Comparison of ENCODE assay signal across 14 cellular contexts in the genomic region with DNA sequence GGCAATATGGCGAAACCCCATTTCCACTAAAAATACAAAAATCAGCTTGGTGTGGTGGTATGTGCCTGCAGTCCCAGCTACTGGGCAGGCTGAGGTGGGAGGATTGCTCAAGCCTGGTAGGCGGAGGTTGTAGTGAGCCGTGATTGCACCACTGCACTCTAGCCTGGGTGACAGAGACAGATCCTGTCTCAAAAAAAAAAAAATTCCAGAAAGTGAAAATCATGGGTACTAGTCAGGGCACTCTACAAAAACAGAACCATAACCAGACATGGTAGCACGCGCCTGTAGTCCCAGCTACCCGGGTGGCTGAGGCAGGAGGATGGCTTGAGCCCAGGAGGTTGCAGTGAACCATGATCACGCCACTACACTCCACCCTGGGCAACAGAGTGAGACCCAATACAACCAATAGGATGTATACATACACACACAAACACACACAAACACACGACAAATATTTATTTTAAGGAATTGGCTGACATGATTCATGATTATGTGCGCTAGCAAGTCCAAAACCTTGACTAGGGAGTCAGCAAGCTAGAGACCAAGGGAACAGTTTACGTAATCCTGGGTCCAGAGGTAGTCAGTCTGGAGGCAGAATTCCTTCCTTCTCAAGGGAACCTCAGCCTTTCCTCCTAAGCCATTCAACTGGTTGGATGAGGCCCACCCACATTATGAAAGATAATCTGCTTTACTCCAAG. TPM values are rescaled to one million over a fixed set of nuclear protein-coding genes. Genes with fewer than 3 reads are reported as not detected.
DNase-seq lines count a peak whose midpoint lies in the region; ATAC-seq, FAIRE-seq and TF ChIP-seq lines count a peak whose summit lies in the region.
"Had no signal": no experiment of that assay in that cellular context is flagged by ENCODE, and none has a peak within 500 bp of the region (broad histone marks: within the 10 kb centered on the region; RNA-seq: fewer than 3 reads in every experiment).

No MANE protein-coding gene starts in this region.

- CTCF ChIA-PET in HepG2 (lab: Yijun Ruan, JAX; ENCODE audit: low intra/inter-chr PET ratio, low total read pairs) (no interaction called here), GM10248 (lab: Yijun Ruan, JAX) (interaction anchor here (0.7 to 4.1 kb wide), 3 partner anchors 11 to 14 kb away, joined by 3 to 29 read pairs (median 3); no protein-coding TSS in a partner anchor)
- CTCF ChIA-PET in CD8-positive, alpha-beta memory T cell (lab: Charles Lee), result interaction anchor here (1.0 to 2.3 kb wide), 2 partner anchors 11 kb away, joined by 3 to 7 read pairs; no protein-coding TSS in a partner anchor

- no peak overlapping the region for H2AFZ ChIP-seq in HepG2 (ENCODE audit: low read length)

- H3K9ac ChIP-seq in HepG2 (ENCODE audit: insufficient read depth, low read depth, low read length), result no peak overlapping the region

- no peaks in the 10 kb centered on the region for H3K79me2 ChIP-seq in HepG2 (ENCODE audit: insufficient read depth, low read length)

- TF ChIP-seq POLR2A in HepG2 (IDR thresholded peaks at IDR 0.05; ENCODE audit: insufficient read depth in 1 of 2, low read depth in 2 of 2, low read length in 2 of 2), result peak in 1 of 2 experiments; percentile 14; a peak in 1 of 4 replicates

- no peak for TF ChIP-seq EP300 in HepG2 (IDR thresholded peaks at IDR 0.05; ENCODE audit: low read depth in 2 of 2, low read length in 2 of 2)
- TF ChIP-seq EP300 in HepG2 (CRISPR knock-in tag; IDR thresholded peaks at IDR 0.05; ENCODE audit: borderline replicate concordance), result no peak

- H3K27ac Mint-ChIP-seq in CD8-positive, alpha-beta memory T cell, result no peak overlapping the region
- H3K27ac Mint-ChIP-seq: activated naive CD8-positive, alpha-beta T cell treated with anti-CD3 and anti-CD28 coated beads for 36 hours; T-helper 2 cell treated with Interferon-gamma antibody and Interleukin-4, amounts not matched to agents 5 μg/mL and 100 μg/mL, for 36 hours had no signal

- H3K4me3 Mint-ChIP-seq in CD8-positive, alpha-beta memory T cell, result no peak overlapping the region
- H3K4me3 Mint-ChIP-seq: activated naive CD8-positive, alpha-beta T cell treated with anti-CD3 and anti-CD28 coated beads for 36 hours; T-helper 2 cell treated with Interferon-gamma antibody and Interleukin-4, amounts not matched to agents 5 μg/mL and 100 μg/mL, for 36 hours had no signal

- WGBS in HepG2 (ENCODE audit: low lambda C conversion rate), result 4% methylated on average over 10 of the region's 10 CpGs

- H3K27ac ChIP-seq in HepG2 (ENCODE audit: extremely low read length, insufficient read depth, low read length), result peak overlapping the region; percentile 53
- H3K27ac ChIP-seq in CD8-positive, alpha-beta memory T cell (ENCODE audit: low read depth, low read length), result no peak overlapping the region
- H3K27ac ChIP-seq: gastroesophageal sphincter had no signal

- peak overlapping the region; percentile 14 to 57 (median 26) for H3K4me3 ChIP-seq in HepG2 (replicated peaks in 1 of 3; ENCODE audit: insufficient read depth in 1 of 3, low read depth in 2 of 3, low read length in 3 of 3)
- H3K4me3 ChIP-seq in CD8-positive, alpha-beta memory T cell (ENCODE audit: low read length), result no peak overlapping the region
- H3K4me3 ChIP-seq: gastroesophageal sphincter had no signal

- no TSS peak for BruUV-seq in HepG2 (replicated peaks; lab: Mats Ljungman, UMichigan)

- H3K9me3 Mint-ChIP-seq in CD8-positive, alpha-beta memory T cell, result no peaks in the 10 kb centered on the region
- H3K9me3 Mint-ChIP-seq: activated naive CD8-positive, alpha-beta T cell treated with anti-CD3 and anti-CD28 coated beads for 36 hours; T-helper 2 cell treated with Interferon-gamma antibody and Interleukin-4, amounts not matched to agents 5 μg/mL and 100 μg/mL, for 36 hours had no signal

- peak overlapping the region; percentile 75 for H3K4me2 ChIP-seq in HepG2 (ENCODE audit: low read depth, low read length)

- H3K27me3 Mint-ChIP-seq in CD8-positive, alpha-beta memory T cell, result no peaks in the 10 kb centered on the region
- H3K27me3 Mint-ChIP-seq: activated naive CD8-positive, alpha-beta T cell treated with anti-CD3 and anti-CD28 coated beads for 36 hours had no signal

- peak; percentile 99 for FAIRE-seq in HepG2 (lab: Jason Lieb, UNC)
- FAIRE-seq: GM18507 had no signal

- DNase-seq in EL, result peak; percentile 28
- peak; percentile 20 for DNase-seq in SIG-M5 (lab: John Stamatoyannopoulos, UW)
- DNase-seq in HepG2 (ENCODE audit: low spot score), result peak; percentile 65
- DNase-seq in CD8-positive, alpha-beta memory T cell, result no peak
- DNase-seq in GM10248 (ENCODE audit: extremely low spot score), result no peak
- DNase-seq: activated naive CD8-positive, alpha-beta T cell treated with anti-CD3 and anti-CD28 coated beads for 36 hours; KG1; NCI-H2029 treated with DMSO at 0.1 percent for 48 hours; nucleus accumbens had no signal

- H3K9me3 ChIP-seq in HepG2 (ENCODE audit: low read length), result no peaks in the 10 kb centered on the region
- H3K9me3 ChIP-seq in CD8-positive, alpha-beta memory T cell (ENCODE audit: low read length), result no peaks in the 10 kb centered on the region
- H3K9me3 ChIP-seq: gastroesophageal sphincter had no signal

- no peaks in the 10 kb centered on the region for H4K20me1 ChIP-seq in HepG2 (ENCODE audit: insufficient read depth, low read length)

- peaks cover 22% of the 10 kb centered on the region for H3K4me1 ChIP-seq in HepG2 (ENCODE audit: insufficient read depth, low read length)
- H3K4me1 ChIP-seq in CD8-positive, alpha-beta memory T cell (ENCODE audit: insufficient read depth, low read length), result no peaks in the 10 kb centered on the region
- H3K4me1 ChIP-seq: gastroesophageal sphincter had no signal

- ATAC-seq in HepG2, result peak; percentile 95
- no peak for ATAC-seq in GM19035 (IDR thresholded peaks at IDR 0.05; ENCODE audit: unreplicated experiment)
- ATAC-seq: gastroesophageal sphincter had no signal

- in situ Hi-C loops in HepG2 (cut with HindIII; ENCODE audit: extremely low pct_ligation_motif_present, low pct_unique_long_range_greater_than_20kb), result no loop called here

- TF ChIP-seq RAD21 in HepG2 (CRISPR knock-in tag; IDR thresholded peaks at IDR 0.05), result no peak

- POLR2A ChIA-PET in HepG2 (lab: Yijun Ruan, JAX), result interaction anchor here (0.6 to 3.0 kb wide), 14 partner anchors 8 to 216 kb away, joined by 3 to 35 read pairs (median 5); partner anchors contain the start of genes ENO3, INCA1, PELP1 and PFN1
- POLR2A ChIA-PET in CD8-positive, alpha-beta memory T cell (lab: Charles Lee), result no interaction called here
- POLR2A ChIA-PET in GM10248 (lab: Yijun Ruan, JAX), result no interaction called here

- H3K36me3 ChIP-seq in HepG2 (replicated peaks in 1 of 2; ENCODE audit: control insufficient read depth in 1 of 2, insufficient read depth in 2 of 2, low read length in 2 of 2), result no peaks in the 10 kb centered on the region
- H3K36me3 ChIP-seq in CD8-positive, alpha-beta memory T cell (ENCODE audit: insufficient read depth, low read length), result no peaks in the 10 kb centered on the region
- H3K36me3 ChIP-seq: gastroesophageal sphincter had no signal

- H3K36me3 Mint-ChIP-seq in CD8-positive, alpha-beta memory T cell, result no peaks in the 10 kb centered on the region

- H3K4me1 Mint-ChIP-seq in CD8-positive, alpha-beta memory T cell, result peaks cover 0 to 1% (median 0%) of the 10 kb centered on the region in 3 donors
- H3K4me1 Mint-ChIP-seq: activated naive CD8-positive, alpha-beta T cell treated with anti-CD3 and anti-CD28 coated beads for 36 hours had no signal

- intact Hi-C loops in HepG2 (cut with micrococcal nuclease; ENCODE audit: unreplicated experiment), result no loop called here

- no peaks in the 10 kb centered on the region for H3K27me3 ChIP-seq in HepG2 (ENCODE audit: control insufficient read depth in 1 of 2, insufficient read depth in 2 of 2, low read length in 2 of 2)
- H3K27me3 ChIP-seq in CD8-positive, alpha-beta memory T cell (ENCODE audit: insufficient read depth, low read length, poor library complexity, severe bottlenecking), result no peaks in the 10 kb centered on the region
- H3K27me3 ChIP-seq: gastroesophageal sphincter had no signal

- no peak for TF ChIP-seq CTCF in HepG2 (CRISPR knock-in tag; IDR thresholded peaks at IDR 0.05)
- no peak for TF ChIP-seq CTCF in GM10248 (IDR thresholded peaks at IDR 0.05; ENCODE audit: control extremely low read depth, extremely low read depth, low read depth, missing control alignments)

RNA-seq across cellular contexts. Expression of gene GP1BA, which starts 11.6 kb away (rescaled TPM):
- not detected in 2 replicates for total RNA-seq in HepG2 (2016; rRNA removed; fragmentation: Illumina TruSeq; extraction: Trizol)
- not detected in 2 replicates for total RNA-seq in HepG2 (2016; cell fraction: cytosol; rRNA removed; fragmentation: Illumina TruSeq; extraction: Trizol; ENCODE audit: low read depth)
- not detected in 2 replicates for total RNA-seq in HepG2 (2016; cell fraction: insoluble cytoplasmic fraction; rRNA removed; fragmentation: Illumina TruSeq; extraction: Trizol)
- not detected in 2 replicates for total RNA-seq in HepG2 (2016; cell fraction: membrane; rRNA removed; fragmentation: Illumina TruSeq; extraction: Trizol)
- total RNA-seq in HepG2 (2016; cell fraction: nucleus; rRNA removed; fragmentation: Illumina TruSeq; extraction: Trizol), result not detected in 2 replicates
- polyA plus RNA-seq in HepG2 (2011; rRNA removed), result not detected in 2 replicates
- not detected in 2 replicates for polyA plus RNA-seq in HepG2 (2011; cell fraction: cytosol; rRNA removed)
- not detected in 2 replicates for polyA plus RNA-seq in HepG2 (2011; cell fraction: nucleus; rRNA removed)
- 0.35 and 0.58 TPM in 2 replicates for polyA plus RNA-seq in HepG2 (2012)
- not detected in 2 replicates for polyA plus RNA-seq in HepG2 (2016; cell fraction: cytosol; fragmentation: Illumina TruSeq; extraction: Trizol; ENCODE audit: low read depth)
- not detected in 2 replicates for polyA plus RNA-seq in HepG2 (2016; cell fraction: insoluble cytoplasmic fraction; fragmentation: Illumina TruSeq; extraction: Trizol; ENCODE audit: low read depth)
- not detected in 2 replicates for polyA plus RNA-seq in HepG2 (2016; cell fraction: membrane; fragmentation: Illumina TruSeq; extraction: Trizol; ENCODE audit: low read depth)
- polyA plus RNA-seq in HepG2 (2016; cell fraction: nucleus; fragmentation: Illumina TruSeq; extraction: Trizol; ENCODE audit: insufficient read depth, low read depth), result not detected in 2 replicates
- polyA minus RNA-seq in HepG2 (2011; rRNA and poly(A)+ RNA removed; ENCODE audit: low replicate concordance), result not detected in 2 replicates
- polyA minus RNA-seq in HepG2 (2011; cell fraction: cytosol; rRNA and poly(A)+ RNA removed), result not detected in 2 replicates
- polyA minus RNA-seq in HepG2 (2011; cell fraction: nucleus; rRNA and poly(A)+ RNA removed), result not detected in 2 replicates
- total RNA-seq in CD8-positive, alpha-beta memory T cell, result not detected
- polyA plus RNA-seq in CD8-positive, alpha-beta memory T cell, result not detected
- total RNA-seq: activated CD8-positive, alpha-beta memory T cell treated with anti-CD3 and anti-CD28 coated beads for 36 hours; activated naive CD8-positive, alpha-beta T cell treated with anti-CD3 and anti-CD28 coated beads for 36 hours had no signal

RNA-seq across cellular contexts. Expression of gene CHRNE, which starts 17.6 kb away (rescaled TPM):
- total RNA-seq in HepG2 (2016; rRNA removed; fragmentation: Illumina TruSeq; extraction: Trizol), result 0.25 and 0.53 TPM in 2 replicates
- total RNA-seq in HepG2 (2016; cell fraction: cytosol; rRNA removed; fragmentation: Illumina TruSeq; extraction: Trizol; ENCODE audit: low read depth), result 0.20 TPM in 1 of 2 replicates, not detected in the other
- 0.12 and 0.39 TPM in 2 replicates for total RNA-seq in HepG2 (2016; cell fraction: insoluble cytoplasmic fraction; rRNA removed; fragmentation: Illumina TruSeq; extraction: Trizol)
- 0.37 and 0.90 TPM in 2 replicates for total RNA-seq in HepG2 (2016; cell fraction: membrane; rRNA removed; fragmentation: Illumina TruSeq; extraction: Trizol)
- 0.31 and 0.44 TPM in 2 replicates for total RNA-seq in HepG2 (2016; cell fraction: nucleus; rRNA removed; fragmentation: Illumina TruSeq; extraction: Trizol)
- polyA plus RNA-seq in HepG2 (2011; rRNA removed), result 0.59 and 1.3 TPM in 2 replicates
- polyA plus RNA-seq in HepG2 (2011; cell fraction: cytosol; rRNA removed), result 0.27 and 0.40 TPM in 2 replicates
- polyA plus RNA-seq in HepG2 (2011; cell fraction: nucleus; rRNA removed), result 6.8 and 8.7 TPM in 2 replicates
- 0.39 and 0.76 TPM in 2 replicates for polyA plus RNA-seq in HepG2 (2012)
- polyA plus RNA-seq in HepG2 (2016; cell fraction: cytosol; fragmentation: Illumina TruSeq; extraction: Trizol; ENCODE audit: low read depth), result 0.17 and 0.27 TPM in 2 replicates
- 0.12 and 0.25 TPM in 2 replicates for polyA plus RNA-seq in HepG2 (2016; cell fraction: insoluble cytoplasmic fraction; fragmentation: Illumina TruSeq; extraction: Trizol; ENCODE audit: low read depth)
- polyA plus RNA-seq in HepG2 (2016; cell fraction: membrane; fragmentation: Illumina TruSeq; extraction: Trizol; ENCODE audit: low read depth), result 0.39 and 0.45 TPM in 2 replicates
- 1.8 and 2.2 TPM in 2 replicates for polyA plus RNA-seq in HepG2 (2016; cell fraction: nucleus; fragmentation: Illumina TruSeq; extraction: Trizol; ENCODE audit: insufficient read depth, low read depth)
- 0.23 and 0.64 TPM in 2 replicates for polyA minus RNA-seq in HepG2 (2011; rRNA and poly(A)+ RNA removed; ENCODE audit: low replicate concordance)
- polyA minus RNA-seq in HepG2 (2011; cell fraction: cytosol; rRNA and poly(A)+ RNA removed), result 0.20 TPM in 1 of 2 replicates, not detected in the other
- polyA minus RNA-seq in HepG2 (2011; cell fraction: nucleus; rRNA and poly(A)+ RNA removed), result 0.50 TPM in 1 of 2 replicates, not detected in the other
- total RNA-seq in CD8-positive, alpha-beta memory T cell, result under 1 TPM; 0.37 to 0.38 TPM
- polyA plus RNA-seq in CD8-positive, alpha-beta memory T cell, result 0.23 TPM

RNA-seq across cellular contexts. Expression of gene SLC25A11, which starts 19.3 kb away (rescaled TPM):
- 47.2 and 47.9 TPM in 2 replicates for total RNA-seq in HepG2 (2016; rRNA removed; fragmentation: Illumina TruSeq; extraction: Trizol)
- total RNA-seq in HepG2 (2016; cell fraction: cytosol; rRNA removed; fragmentation: Illumina TruSeq; extraction: Trizol; ENCODE audit: low read depth), result 22.1 and 25.5 TPM in 2 replicates
- 40.6 and 48.7 TPM in 2 replicates for total RNA-seq in HepG2 (2016; cell fraction: insoluble cytoplasmic fraction; rRNA removed; fragmentation: Illumina TruSeq; extraction: Trizol)
- total RNA-seq in HepG2 (2016; cell fraction: membrane; rRNA removed; fragmentation: Illumina TruSeq; extraction: Trizol), result 28.0 and 32.2 TPM in 2 replicates
- 21.3 and 23.1 TPM in 2 replicates for total RNA-seq in HepG2 (2016; cell fraction: nucleus; rRNA removed; fragmentation: Illumina TruSeq; extraction: Trizol)
- 35.0 and 35.4 TPM in 2 replicates for polyA plus RNA-seq in HepG2 (2011; rRNA removed)
- 31.3 and 45.3 TPM in 2 replicates for polyA plus RNA-seq in HepG2 (2011; cell fraction: cytosol; rRNA removed)
- 41.0 and 42.8 TPM in 2 replicates for polyA plus RNA-seq in HepG2 (2011; cell fraction: nucleus; rRNA removed)
- 19.7 and 27.6 TPM in 2 replicates for polyA plus RNA-seq in HepG2 (2012)
- 21.7 and 29.8 TPM in 2 replicates for polyA plus RNA-seq in HepG2 (2016; cell fraction: cytosol; fragmentation: Illumina TruSeq; extraction: Trizol; ENCODE audit: low read depth)
- 44.9 and 50.2 TPM in 2 replicates for polyA plus RNA-seq in HepG2 (2016; cell fraction: insoluble cytoplasmic fraction; fragmentation: Illumina TruSeq; extraction: Trizol; ENCODE audit: low read depth)
- 22.8 and 26.7 TPM in 2 replicates for polyA plus RNA-seq in HepG2 (2016; cell fraction: membrane; fragmentation: Illumina TruSeq; extraction: Trizol; ENCODE audit: low read depth)
- 36.1 and 36.6 TPM in 2 replicates for polyA plus RNA-seq in HepG2 (2016; cell fraction: nucleus; fragmentation: Illumina TruSeq; extraction: Trizol; ENCODE audit: insufficient read depth, low read depth)
- 77.5 and 91.1 TPM in 2 replicates for polyA minus RNA-seq in HepG2 (2011; rRNA and poly(A)+ RNA removed; ENCODE audit: low replicate concordance)
- polyA minus RNA-seq in HepG2 (2011; cell fraction: cytosol; rRNA and poly(A)+ RNA removed), result 17.0 and 18.5 TPM in 2 replicates
- 20.0 and 27.3 TPM in 2 replicates for polyA minus RNA-seq in HepG2 (2011; cell fraction: nucleus; rRNA and poly(A)+ RNA removed)
- 100 to 1,000 TPM in 1 of 2 experiments, 10 to 100 TPM in 1; 90.0 to 101 TPM for total RNA-seq in CD8-positive, alpha-beta memory T cell
- 85.1 TPM for polyA plus RNA-seq in CD8-positive, alpha-beta memory T cell

RNA-seq across cellular contexts. Expression of gene RNF167, which starts 19.6 kb away (rescaled TPM):
- total RNA-seq in HepG2 (2016; rRNA removed; fragmentation: Illumina TruSeq; extraction: Trizol), result 35.7 and 44.1 TPM in 2 replicates
- 16.6 and 21.0 TPM in 2 replicates for total RNA-seq in HepG2 (2016; cell fraction: cytosol; rRNA removed; fragmentation: Illumina TruSeq; extraction: Trizol; ENCODE audit: low read depth)
- total RNA-seq in HepG2 (2016; cell fraction: insoluble cytoplasmic fraction; rRNA removed; fragmentation: Illumina TruSeq; extraction: Trizol), result 35.1 and 40.1 TPM in 2 replicates
- total RNA-seq in HepG2 (2016; cell fraction: membrane; rRNA removed; fragmentation: Illumina TruSeq; extraction: Trizol), result 55.7 and 57.0 TPM in 2 replicates
- 35.7 and 36.1 TPM in 2 replicates for total RNA-seq in HepG2 (2016; cell fraction: nucleus; rRNA removed; fragmentation: Illumina TruSeq; extraction: Trizol)
- polyA plus RNA-seq in HepG2 (2011; rRNA removed), result 45.4 and 49.9 TPM in 2 replicates
- polyA plus RNA-seq in HepG2 (2011; cell fraction: cytosol; rRNA removed), result 56.8 and 59.9 TPM in 2 replicates
- 75.7 and 85.0 TPM in 2 replicates for polyA plus RNA-seq in HepG2 (2011; cell fraction: nucleus; rRNA removed)
- 54.2 and 62.3 TPM in 2 replicates for polyA plus RNA-seq in HepG2 (2012)
- 28.1 and 30.9 TPM in 2 replicates for polyA plus RNA-seq in HepG2 (2016; cell fraction: cytosol; fragmentation: Illumina TruSeq; extraction: Trizol; ENCODE audit: low read depth)
- polyA plus RNA-seq in HepG2 (2016; cell fraction: insoluble cytoplasmic fraction; fragmentation: Illumina TruSeq; extraction: Trizol; ENCODE audit: low read depth), result 58.7 and 75.7 TPM in 2 replicates
- polyA plus RNA-seq in HepG2 (2016; cell fraction: membrane; fragmentation: Illumina TruSeq; extraction: Trizol; ENCODE audit: low read depth), result 80.2 and 86.8 TPM in 2 replicates
- polyA plus RNA-seq in HepG2 (2016; cell fraction: nucleus; fragmentation: Illumina TruSeq; extraction: Trizol; ENCODE audit: insufficient read depth, low read depth), result 94.6 and 94.8 TPM in 2 replicates
- polyA minus RNA-seq in HepG2 (2011; rRNA and poly(A)+ RNA removed; ENCODE audit: low replicate concordance), result 83.4 and 279 TPM in 2 replicates
- polyA minus RNA-seq in HepG2 (2011; cell fraction: cytosol; rRNA and poly(A)+ RNA removed), result 40.3 and 46.3 TPM in 2 replicates
- 27.2 and 33.9 TPM in 2 replicates for polyA minus RNA-seq in HepG2 (2011; cell fraction: nucleus; rRNA and poly(A)+ RNA removed)
- 100 to 1,000 TPM; 187 to 192 TPM for total RNA-seq in CD8-positive, alpha-beta memory T cell
- polyA plus RNA-seq in CD8-positive, alpha-beta memory T cell, result 69.0 TPM

RNA-seq across cellular contexts. Expression of gene C17orf107, which starts 21.2 kb away (rescaled TPM):
- 0.20 TPM in 1 of 2 replicates, not detected in the other for total RNA-seq in HepG2 (2016; rRNA removed; fragmentation: Illumina TruSeq; extraction: Trizol)
- not detected in 2 replicates for total RNA-seq in HepG2 (2016; cell fraction: cytosol; rRNA removed; fragmentation: Illumina TruSeq; extraction: Trizol; ENCODE audit: low read depth)
- 0.28 TPM in 1 of 2 replicates, not detected in the other for total RNA-seq in HepG2 (2016; cell fraction: insoluble cytoplasmic fraction; rRNA removed; fragmentation: Illumina TruSeq; extraction: Trizol)
- total RNA-seq in HepG2 (2016; cell fraction: membrane; rRNA removed; fragmentation: Illumina TruSeq; extraction: Trizol), result 0.06 and 0.07 TPM in 2 replicates
- 0.59 and 0.66 TPM in 2 replicates for total RNA-seq in HepG2 (2016; cell fraction: nucleus; rRNA removed; fragmentation: Illumina TruSeq; extraction: Trizol)
- 0.59 and 0.82 TPM in 2 replicates for polyA plus RNA-seq in HepG2 (2011; rRNA removed)
- 0.22 and 0.34 TPM in 2 replicates for polyA plus RNA-seq in HepG2 (2011; cell fraction: cytosol; rRNA removed)
- 5.9 and 7.7 TPM in 2 replicates for polyA plus RNA-seq in HepG2 (2011; cell fraction: nucleus; rRNA removed)
- 0.52 and 0.69 TPM in 2 replicates for polyA plus RNA-seq in HepG2 (2012)
- 0.05 and 0.09 TPM in 2 replicates for polyA plus RNA-seq in HepG2 (2016; cell fraction: cytosol; fragmentation: Illumina TruSeq; extraction: Trizol; ENCODE audit: low read depth)
- polyA plus RNA-seq in HepG2 (2016; cell fraction: insoluble cytoplasmic fraction; fragmentation: Illumina TruSeq; extraction: Trizol; ENCODE audit: low read depth), result not detected in 2 replicates
- 0.05 TPM in 1 of 2 replicates, not detected in the other for polyA plus RNA-seq in HepG2 (2016; cell fraction: membrane; fragmentation: Illumina TruSeq; extraction: Trizol; ENCODE audit: low read depth)
- polyA plus RNA-seq in HepG2 (2016; cell fraction: nucleus; fragmentation: Illumina TruSeq; extraction: Trizol; ENCODE audit: insufficient read depth, low read depth), result 0.82 and 0.93 TPM in 2 replicates
- 0.37 and 1.6 TPM in 2 replicates for polyA minus RNA-seq in HepG2 (2011; rRNA and poly(A)+ RNA removed; ENCODE audit: low replicate concordance)
- not detected in 2 replicates for polyA minus RNA-seq in HepG2 (2011; cell fraction: cytosol; rRNA and poly(A)+ RNA removed)
- polyA minus RNA-seq in HepG2 (2011; cell fraction: nucleus; rRNA and poly(A)+ RNA removed), result 6.2 and 6.3 TPM in 2 replicates
- total RNA-seq in CD8-positive, alpha-beta memory T cell, result 1 to 10 TPM; 2.2 to 2.3 TPM
- 2.0 TPM for polyA plus RNA-seq in CD8-positive, alpha-beta memory T cell

Comparison
In these comparisons a context has a peak if more than half of its experiments do, and no peak if none do; other contexts are left out.
1. DNase-seq: peak in EL (single experiment), SIG-M5 (single experiment) and HepG2 (single experiment); none in CD8-positive, alpha-beta memory T cell (0 of 5) and GM10248 (single experiment).